ENCODE assay signal across 9 cellular contexts in the genomic region with DNA sequence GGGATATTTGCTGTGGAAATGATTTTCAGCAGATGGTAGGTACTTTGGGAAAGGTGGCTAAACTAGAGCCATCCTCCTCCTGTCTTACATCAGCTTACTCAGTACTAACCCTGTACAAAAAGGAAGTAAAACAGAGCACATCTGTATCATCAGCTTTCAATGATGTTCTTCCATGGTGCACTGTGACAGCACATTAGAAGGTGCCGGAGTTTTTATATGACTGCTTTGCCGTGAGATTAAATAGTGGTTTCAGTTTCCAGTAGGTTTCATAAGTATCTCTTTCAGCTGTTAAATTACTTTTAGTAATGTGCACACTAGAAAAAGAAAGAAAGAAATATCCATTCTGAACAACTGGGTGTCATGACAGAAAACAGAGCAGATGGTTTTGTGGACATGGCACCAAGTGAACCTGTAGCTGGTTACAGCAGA.
DNase-seq lines count a peak whose midpoint lies in the region; ATAC-seq, FAIRE-seq and TF ChIP-seq lines count a peak whose summit lies in the region.
"Had no signal": no experiment of that assay in that cellular context is flagged by ENCODE, and none has a peak within 500 bp of the region (broad histone marks: within the 10 kb centered on the region; RNA-seq: fewer than 3 reads in every experiment).

No MANE protein-coding gene starts in this region.

- peak; percentile 97 for ATAC-seq in HG03175 (IDR thresholded peaks at IDR 0.05; ENCODE audit: unreplicated experiment)
- ATAC-seq in natural killer cell = peak; percentile 78 to 89 (median 80)
- ATAC-seq: HCT116 had no signal

- H3K27ac Mint-ChIP-seq in activated naive CD4-positive, alpha-beta T cell treated with anti-CD3 and anti-CD28 coated beads, Interleukin-2, amount 10 ng/mL, durations not matched to agents 7 days and 5 days = peak overlapping the region; percentile 98
- peak overlapping the region; percentile 96 to 98 for H3K27ac Mint-ChIP-seq in natural killer cell

- CTCF ChIA-PET in activated naive CD4-positive, alpha-beta T cell treated with anti-CD3 and anti-CD28 coated beads, Interleukin-2, amount 10 ng/mL, durations not matched to agents 7 days and 5 days (lab: Charles Lee) = interaction anchor here (1.1 to 2.9 kb wide), 5 partner anchors 42 to 90 kb away, joined by 3 to 19 read pairs (median 7); partner anchors contain the start of gene ARID5B

- H3K36me3 Mint-ChIP-seq in activated naive CD4-positive, alpha-beta T cell treated with anti-CD3 and anti-CD28 coated beads, Interleukin-2, amount 10 ng/mL, durations not matched to agents 7 days and 5 days = peaks cover 73% of the 10 kb centered on the region
- H3K36me3 Mint-ChIP-seq in natural killer cell = no peaks in the 10 kb centered on the region

- H3K4me1 Mint-ChIP-seq in activated naive CD4-positive, alpha-beta T cell treated with anti-CD3 and anti-CD28 coated beads, Interleukin-2, amount 10 ng/mL, durations not matched to agents 7 days and 5 days = peaks cover 85% of the 10 kb centered on the region
- H3K4me1 Mint-ChIP-seq in natural killer cell = peaks cover 68 to 69% of the 10 kb centered on the region in 2 donors

- TF ChIP-seq CTCF in natural killer cell (IDR thresholded peaks at IDR 0.05) = no peak

- intact Hi-C loops in natural killer cell (cut with micrococcal nuclease) = no loop called here

- H3K4me3 Mint-ChIP-seq in activated naive CD4-positive, alpha-beta T cell treated with anti-CD3 and anti-CD28 coated beads, Interleukin-2, amount 10 ng/mL, durations not matched to agents 7 days and 5 days = peak overlapping the region; percentile 59
- H3K4me3 Mint-ChIP-seq in natural killer cell = peak overlapping the region; percentile 89

- peak; percentile 99 for FAIRE-seq in GM19239 (lab: Jason Lieb, UNC)

- peaks cover 5% of the 10 kb centered on the region for H3K9me3 Mint-ChIP-seq in activated naive CD4-positive, alpha-beta T cell treated with anti-CD3 and anti-CD28 coated beads, Interleukin-2, amount 10 ng/mL, durations not matched to agents 7 days and 5 days
- H3K9me3 Mint-ChIP-seq in natural killer cell = no peaks in the 10 kb centered on the region

- DNase-seq in CD1c-positive myeloid dendritic cell (ENCODE audit: extremely low spot score) (peak; percentile 33), GM19239 (ENCODE audit: insufficient read length, low spot score) (peak; percentile 21), natural killer cell (no peak), NCI-H2029 (lab: John Stamatoyannopoulos, UW) (no peak), AG08395 (ENCODE audit: low spot score) (no peak), SHP77 treated with DMSO at 0.1 percent for 48 hours (lab: John Stamatoyannopoulos, UW) (no peak)
- DNase-seq in activated naive CD4-positive, alpha-beta T cell treated with anti-CD3 and anti-CD28 coated beads, Interleukin-2, amount 10 ng/mL, durations not matched to agents 7 days and 5 days = peak; percentile 48

- H3K27me3 Mint-ChIP-seq in activated naive CD4-positive, alpha-beta T cell treated with anti-CD3 and anti-CD28 coated beads, Interleukin-2, amount 10 ng/mL, durations not matched to agents 7 days and 5 days = no peaks in the 10 kb centered on the region
- no peaks in the 10 kb centered on the region for H3K27me3 Mint-ChIP-seq in natural killer cell (ENCODE audit: low read depth in 2 of 2)

Comparison
In these comparisons a context has a peak if more than half of its experiments do, and no peak if none do; other contexts are left out.
1. DNase-seq: peak in CD1c-positive myeloid dendritic cell (single experiment), GM19239 (single experiment) and activated naive CD4-positive, alpha-beta T cell treated with anti-CD3 and anti-CD28 coated beads, Interleukin-2, amount 10 ng/mL, durations not matched to agents 7 days and 5 days (single experiment); none in natural killer cell (single experiment), NCI-H2029 (single experiment), AG08395 (single experiment) and SHP77 treated with DMSO at 0.1 percent for 48 hours (single experiment).